Comparison of ENCODE assay signal across 19 cellular contexts in genomic region chr7:1170741-1171501, GRCh38. TPM values are rescaled to one million over a fixed set of nuclear protein-coding genes. Genes with fewer than 3 reads are reported as not detected.
DNase-seq lines count a peak whose midpoint lies in the region; ATAC-seq, FAIRE-seq and TF ChIP-seq lines count a peak whose summit lies in the region.
"Had no signal": no experiment of that assay in that cellular context is flagged by ENCODE, and none has a peak within 500 bp of the region (broad histone marks: within the 10 kb centered on the region; RNA-seq: fewer than 3 reads in every experiment).

No MANE protein-coding gene starts in this region.

- POLR2A ChIA-PET in K562 (lab: Yijun Ruan, JAX), result no interaction called here

- H3K9me1 ChIP-seq in K562 (ENCODE audit: control insufficient read depth, insufficient read depth, low read length), result no peaks in the 10 kb centered on the region

- H3K36me3 Mint-ChIP-seq in T-helper 2 cell treated with Interferon-gamma antibody and Interleukin-4, amounts not matched to agents 5 μg/mL and 100 μg/mL, for 36 hours (ENCODE audit: low read depth), result no peaks in the 10 kb centered on the region
- H3K36me3 Mint-ChIP-seq: CD8-positive, alpha-beta memory T cell had no signal

- 0 out of 2 replicates have a peak overlapping the region, but pooled peaks have one; percentile 24 for H3K4me2 ChIP-seq in BLaER1
- H3K4me2 ChIP-seq in K562 (ENCODE audit: insufficient read depth, low read length), result no peak overlapping the region
- H3K4me2 ChIP-seq: KMS-11 had no signal

- H3K4me1 ChIP-seq in BLaER1 (peaks cover 27% of the 10 kb centered on the region), K562 (replicated peaks in 1 of 2; ENCODE audit: control insufficient read depth in 2 of 2, insufficient read depth in 2 of 2, low read length in 2 of 2) (peaks cover 6 to 28% of the 10 kb centered on the region in 2 experiments), BE2C (no peaks in the 10 kb centered on the region)

- WGBS in K562 (ENCODE audit: insufficient coverage, low coverage, missing lambda C conversion rate), result 64% methylated on average over 23 of the region's 26 CpGs

- H3K4me1 Mint-ChIP-seq in T-helper 2 cell treated with Interferon-gamma antibody and Interleukin-4, amounts not matched to agents 5 μg/mL and 100 μg/mL, for 36 hours (ENCODE audit: low read depth), result peaks cover 10% of the 10 kb centered on the region

- H3K4me3 Mint-ChIP-seq in T-helper 2 cell treated with Interferon-gamma antibody and Interleukin-4, amounts not matched to agents 5 μg/mL and 100 μg/mL, for 36 hours, result no peak overlapping the region

- no peak for TF ChIP-seq POLR2A in K562 (conservative IDR thresholded peaks at IDR 0.05)

- H3K9me3 Mint-ChIP-seq in T-helper 2 cell treated with Interferon-gamma antibody and Interleukin-4, amounts not matched to agents 5 μg/mL and 100 μg/mL, for 36 hours, result no peaks in the 10 kb centered on the region
- H3K9me3 Mint-ChIP-seq: CD8-positive, alpha-beta memory T cell; T-helper 1 cell treated with Interleukin-12 subunit alpha and Interleukin-12 subunit beta and Interleukin-4 antibody, amounts not matched to agents 30 μg/mL and 1 μg/mL, for 36 hours had no signal

- CTCF ChIA-PET in K562 (lab: Yijun Ruan, JAX; ENCODE audit: low intra/inter-chr PET ratio), result interaction anchor here (0.7 to 2.1 kb wide), 2 partner anchors 178 to 261 kb away, joined by 3 to 15 read pairs; no protein-coding TSS in a partner anchor

- H3K27ac ChIP-seq in BLaER1, result no peak overlapping the region
- H3K27ac ChIP-seq in K562 (ENCODE audit: extremely low read depth, low read depth, low read length), result no peak overlapping the region
- H3K27ac ChIP-seq: KMS-11 had no signal

- no peaks in the 10 kb centered on the region for H3K27me3 ChIP-seq in BLaER1
- no peaks in the 10 kb centered on the region for H3K27me3 ChIP-seq in K562 (ENCODE audit: control insufficient read depth in 2 of 2, insufficient read depth in 2 of 2, low read length in 2 of 2)
- no peaks in the 10 kb centered on the region for H3K27me3 ChIP-seq in BE2C

- H3K9me3 ChIP-seq in BLaER1 (no peaks in the 10 kb centered on the region), K562 (replicated peaks; ENCODE audit: control insufficient read depth, insufficient read depth, low read depth, low read length) (no peaks in the 10 kb centered on the region), BE2C (peaks cover 5% of the 10 kb centered on the region; the same call in 1 of the 2 replicates)

- no peak overlapping the region for H2AFZ ChIP-seq in K562 (ENCODE audit: low read depth, low read length)

- H3K9ac ChIP-seq in BLaER1, result no peak overlapping the region
- no peak overlapping the region for H3K9ac ChIP-seq in K562 (ENCODE audit: insufficient read depth in 1 of 2, low read depth in 2 of 2, low read length in 2 of 2)
- H3K9ac ChIP-seq: KMS-11 had no signal

- ATAC-seq in K562 (no peak), HG03378 (IDR thresholded peaks at IDR 0.05; ENCODE audit: unreplicated experiment) (no peak), GM21423 (IDR thresholded peaks at IDR 0.05; ENCODE audit: unreplicated experiment) (no peak)

- H3K79me2 ChIP-seq in K562 (ENCODE audit: control insufficient read depth, insufficient read depth, low read length), result peaks cover 5% of the 10 kb centered on the region; the same call in 1 of the 3 replicates

- FAIRE-seq in K562 (lab: Jason Lieb, UNC), result no peak
- FAIRE-seq: D721Med had no signal

- intact Hi-C loops in K562 (cut with micrococcal nuclease), result loop anchor here (10.0 kb wide), 1 partner anchor 846 kb away; no protein-coding TSS in a partner anchor

- H3K27ac Mint-ChIP-seq in T-helper 2 cell treated with Interferon-gamma antibody and Interleukin-4, amounts not matched to agents 5 μg/mL and 100 μg/mL, for 36 hours, result no peak overlapping the region

- no peak for TF ChIP-seq RAD21 in K562 (CRISPR knock-in tag; conservative IDR thresholded peaks at IDR 0.05 in 1 of 2, IDR thresholded peaks at IDR 0.05 in 1 of 2)

- in situ Hi-C loops in K562 (cut with MboI), result loop anchor here (25.0 kb wide), 1 partner anchor 184 kb away; the partner anchor contains the start of genes COX19 and CYP2W1

- H3K27me3 Mint-ChIP-seq in T-helper 2 cell treated with Interferon-gamma antibody and Interleukin-4, amounts not matched to agents 5 μg/mL and 100 μg/mL, for 36 hours (ENCODE audit: low read depth), result no peaks in the 10 kb centered on the region
- H3K27me3 Mint-ChIP-seq: B cell; CD8-positive, alpha-beta memory T cell had no signal

- DNase-seq in NCI-H2107 (lab: John Stamatoyannopoulos, UW) (peak; percentile 42), K562 (ENCODE audit: extremely low read depth in 1 of 4, low spot score in 3 of 4) (no peak), BE2C (no peak)
- no peak for DNase-seq in T-helper 2 cell treated with Interferon-gamma antibody and Interleukin-4, amounts not matched to agents 5 μg/mL and 100 μg/mL, for 36 hours (ENCODE audit: low spot score)
- DNase-seq: DMS79 treated with DMSO at 0.1 percent for 48 hours, GOT3, NCI-H1092, NCI-H187, NCI-H2227 treated with DMSO at 0.1 percent for 48 hours, NCI-H526 treated with DMSO at 0.1 percent for 48 hours had no signal

- H3K4me3 ChIP-seq in BLaER1 (no peak overlapping the region), K562 (no peak overlapping the region), BE2C (ENCODE audit: low read depth, low read length) (no peak overlapping the region)

- TF ChIP-seq EP300 in K562 (IDR thresholded peaks at IDR 0.05; ENCODE audit: low read length), result no peak

- no TSS peak for BruUV-seq in K562 (replicated peaks; lab: Mats Ljungman, UMichigan)

- TF ChIP-seq CTCF in GM12872 (IDR thresholded peaks at IDR 0.05; ENCODE audit: insufficient read depth, low read depth, low read length) (peak; percentile 15; the same call in 1 of the 3 replicates), K562 (IDR thresholded peaks at IDR 0.05 in 2 of 3, conservative IDR thresholded peaks at IDR 0.05 in 1 of 3; ENCODE audit: insufficient read depth in 2 of 3, low read depth in 1 of 3, low read length in 3 of 3) (no peak), BE2C (IDR thresholded peaks at IDR 0.05; ENCODE audit: low read depth, low read length) (no peak)

- H4K20me1 ChIP-seq in BLaER1 (no peaks in the 10 kb centered on the region), K562 (replicated peaks; ENCODE audit: control insufficient read depth, insufficient read depth, low read length) (no peaks in the 10 kb centered on the region)

- H3K36me3 ChIP-seq in BLaER1 (no peaks in the 10 kb centered on the region), K562 (ENCODE audit: control insufficient read depth, insufficient read depth, low read length) (no peaks in the 10 kb centered on the region), BE2C (no peaks in the 10 kb centered on the region)

TF ChIP-seq in K562, 482 proteins besides CTCF, POLR2A, EP300 and RAD21:
- no peak for TF ChIP-seq RBBP5 (IDR thresholded peaks at IDR 0.05; ENCODE audit: borderline replicate concordance, insufficient read depth, low read length, poor library complexity, severe bottlenecking)
- TF ChIP-seq THRA (IDR thresholded peaks at IDR 0.05), result 0 out of 2 replicates have a peak, but pooled peaks have one; percentile 16
- no peak for TF ChIP-seq SAP30 (IDR thresholded peaks at IDR 0.05; ENCODE audit: borderline replicate concordance, insufficient read depth, low read depth, low read length, poor library complexity, severe bottlenecking)

RNA-seq across cellular contexts. Expression of gene ZFAND2A, which starts 10.9 kb away (rescaled TPM):
- total RNA-seq in K562 (2011; cell fraction: chromatin; rRNA removed; ENCODE audit: low replicate concordance), result 26.3 and 37.7 TPM in 2 replicates
- 23.7 and 28.0 TPM in 2 replicates for total RNA-seq in K562 (2011; cell fraction: nucleolus; rRNA removed)
- total RNA-seq in K562 (2011; cell fraction: nucleoplasm; rRNA removed), result 27.5 and 34.4 TPM in 2 replicates
- 19.9 and 23.1 TPM in 2 replicates for total RNA-seq in K562 (2014; rRNA removed)
- 16.6 and 16.8 TPM in 2 replicates for total RNA-seq in K562 (2014; rRNA removed; fragmentation: Illumina TruSeq; extraction: Trizol)
- total RNA-seq in K562 (2015; rRNA removed; fragmentation: Illumina TruSeq; extraction: Trizol), result 20.0 and 21.2 TPM in 2 replicates
- 20.6 and 22.3 TPM in 2 replicates for total RNA-seq in K562 (2021)
- polyA plus RNA-seq in K562 (2011; rRNA removed), result 31.7 and 33.7 TPM in 2 replicates
- 20.8 and 27.0 TPM in 2 replicates for polyA plus RNA-seq in K562 (2011; cell fraction: cytosol; rRNA removed)
- polyA plus RNA-seq in K562 (2011; cell fraction: nucleus; rRNA removed), result 25.8 and 30.3 TPM in 2 replicates
- 24.8 and 25.2 TPM in 2 replicates for polyA plus RNA-seq in K562 (2012)
- polyA plus RNA-seq in K562 (2014; fragmentation: Illumina TruSeq; extraction: Trizol), result 21.5 and 26.1 TPM in 2 replicates
- 10 to 100 TPM; 54.3 to 56.8 TPM for polyA plus RNA-seq in K562 (2014; fragmentation: Nextera tagmentation; extraction: Ambion mirVana)
- polyA plus RNA-seq in K562 (2014; rRNA removed), result 26.2 and 27.3 TPM in 2 replicates
- 11.8 and 19.2 TPM in 2 replicates for polyA minus RNA-seq in K562 (2011; rRNA and poly(A)+ RNA removed)
- 7.3 and 7.9 TPM in 2 replicates for polyA minus RNA-seq in K562 (2011; cell fraction: cytosol; rRNA and poly(A)+ RNA removed)
- polyA minus RNA-seq in K562 (2011; cell fraction: nucleus; rRNA and poly(A)+ RNA removed), result 13.1 and 18.9 TPM in 2 replicates
- polyA plus RNA-seq in BE2C (2012; ENCODE audit: insufficient read depth, insufficient read length, low read depth), result 103 TPM
